In genomic region chr2:11389551-11390528, GRCh38 we compare ENCODE assay signal across 1 cellular context.
TF ChIP-seq lines count a peak whose summit lies in the region.

No MANE protein-coding gene starts in this region.

TF ChIP-seq in A549, 52 proteins besides CTCF, POLR2A, EP300 and RAD21 (continued from another document):
- TF ChIP-seq, protein P1, sequence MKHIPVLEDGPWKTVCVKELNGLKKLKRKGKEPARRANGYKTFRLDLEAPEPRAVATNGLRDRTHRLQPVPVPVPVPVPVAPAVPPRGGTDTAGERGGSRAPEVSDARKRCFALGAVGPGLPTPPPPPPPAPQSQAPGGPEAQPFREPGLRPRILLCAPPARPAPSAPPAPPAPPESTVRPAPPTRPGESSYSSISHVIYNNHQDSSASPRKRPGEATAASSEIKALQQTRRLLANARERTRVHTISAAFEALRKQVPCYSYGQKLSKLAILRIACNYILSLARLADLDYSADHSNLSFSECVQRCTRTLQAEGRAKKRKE (CRISPR knock-in tag; IDR thresholded peaks at IDR 0.05; ENCODE audit: low read depth): no peak
- TF ChIP-seq POLR2AphosphoS2 (conservative IDR thresholded peaks at IDR 0.05; ENCODE audit: low read length) (no peak), NFE2L2 (conservative IDR thresholded peaks at IDR 0.05; ENCODE audit: low read length) (no peak), PHF8 (IDR thresholded peaks at IDR 0.05; ENCODE audit: borderline replicate concordance, low read depth) (no peak), ESRRA (IDR thresholded peaks at IDR 0.05; ENCODE audit: borderline replicate concordance, low read length) (no peak; the same call in 1 of the 2 replicates), FOXS1 (CRISPR knock-in tag; IDR thresholded peaks at IDR 0.05) (no peak), CHD4 (IDR thresholded peaks at IDR 0.05; ENCODE audit: borderline replicate concordance) (no peak; the same call in 1 of the 2 replicates), SREBF2 (IDR thresholded peaks at IDR 0.05) (no peak), CBX8 (IDR thresholded peaks at IDR 0.05) (no peak), JUN (IDR thresholded peaks at IDR 0.05) (peak; percentile 86 to 96), JUNB (IDR thresholded peaks at IDR 0.05) (peak; percentile 91), GATA3 (IDR thresholded peaks at IDR 0.05; ENCODE audit: borderline replicate concordance) (peak; percentile 98), TFCP2L1 (CRISPR knock-in tag; IDR thresholded peaks at IDR 0.05) (no peak), RCOR1 (IDR thresholded peaks at IDR 0.05; ENCODE audit: low read depth, low read length) (0 out of 2 replicates have a peak, but pooled peaks have one; percentile 12), ELK1 (IDR thresholded peaks at IDR 0.05; ENCODE audit: low read depth, low read length) (no peak), ZNF302 (CRISPR knock-in tag; IDR thresholded peaks at IDR 0.05) (no peak), CHD2 (IDR thresholded peaks at IDR 0.05; ENCODE audit: low read length, partially characterized antibody) (no peak), HES2 (IDR thresholded peaks at IDR 0.05) (no peak), MAX (IDR thresholded peaks at IDR 0.05) (peak; percentile 95), SMC3 (IDR thresholded peaks at IDR 0.05) (peak; percentile 21), MAFK (IDR thresholded peaks at IDR 0.05; ENCODE audit: partially characterized antibody) (peak; percentile 96), ZFP36 (IDR thresholded peaks at IDR 0.05; ENCODE audit: borderline replicate concordance, partially characterized antibody) (no peak), MYC (IDR thresholded peaks at IDR 0.05; ENCODE audit: borderline replicate concordance, low read length) (0 out of 2 replicates have a peak, but pooled peaks have one; percentile 20), MAZ (IDR thresholded peaks at IDR 0.05; ENCODE audit: borderline replicate concordance, low read depth, low read length) (no peak), BCL3 (IDR thresholded peaks at IDR 0.05) (peak; percentile 74; the same call in 1 of the 3 replicates), ZSCAN20 (CRISPR knock-in tag; IDR thresholded peaks at IDR 0.05) (no peak), HOXB5 (CRISPR knock-in tag; IDR thresholded peaks at IDR 0.05) (peak; percentile 18; the same call in 1 of the 2 replicates), EHMT2 (IDR thresholded peaks at IDR 0.05; ENCODE audit: low read depth) (no peak), HDAC2 (IDR thresholded peaks at IDR 0.05) (no peak), HEYL (CRISPR knock-in tag; IDR thresholded peaks at IDR 0.05) (no peak), NPAS2 (CRISPR knock-in tag; IDR thresholded peaks at IDR 0.05; ENCODE audit: borderline replicate concordance) (no peak)
- TF ChIP-seq, protein P2, sequence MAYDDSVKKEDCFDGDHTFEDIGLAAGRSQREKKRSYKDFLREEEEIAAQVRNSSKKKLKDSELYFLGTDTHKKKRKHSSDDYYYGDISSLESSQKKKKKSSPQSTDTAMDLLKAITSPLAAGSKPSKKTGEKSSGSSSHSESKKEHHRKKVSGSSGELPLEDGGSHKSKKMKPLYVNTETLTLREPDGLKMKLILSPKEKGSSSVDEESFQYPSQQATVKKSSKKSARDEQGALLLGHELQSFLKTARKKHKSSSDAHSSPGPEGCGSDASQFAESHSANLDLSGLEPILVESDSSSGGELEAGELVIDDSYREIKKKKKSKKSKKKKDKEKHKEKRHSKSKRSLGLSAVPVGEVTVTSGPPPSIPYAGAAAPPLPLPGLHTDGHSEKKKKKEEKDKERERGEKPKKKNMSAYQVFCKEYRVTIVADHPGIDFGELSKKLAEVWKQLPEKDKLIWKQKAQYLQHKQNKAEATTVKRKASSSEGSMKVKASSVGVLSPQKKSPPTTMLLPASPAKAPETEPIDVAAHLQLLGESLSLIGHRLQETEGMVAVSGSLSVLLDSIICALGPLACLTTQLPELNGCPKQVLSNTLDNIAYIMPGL (CRISPR knock-in tag; IDR thresholded peaks at IDR 0.05; ENCODE audit: borderline replicate concordance): 0 out of 2 replicates have a peak, but pooled peaks have one; percentile 66
TF ChIP-seq in A549: peak in this region for 19.
